ENCODE assay signal across 27 cellular contexts in genomic region chr16:85646358-85646907, GRCh38.
"Had no signal": no experiment of that assay in that cellular context is flagged by ENCODE, and none has a peak within 500 bp of the region (broad histone marks: within the 10 kb centered on the region; RNA-seq: fewer than 3 reads in every experiment).

No MANE protein-coding gene starts in this region.

- H3K27ac ChIP-seq: esophagus muscularis mucosa, foreskin keratinocyte, gastroesophageal sphincter, lower lobe of right lung, parathyroid adenoma, suprapubic skin, vagina had no signal

- DNase-seq: cortex of kidney; effector CD8-positive, alpha-beta T cell; endodermal cell; foreskin keratinocyte; left ventricle myocardium superior; lower lobe of right lung; mucosa of descending colon; naive B cell; stimulated activated CD4-positive, alpha-beta T cell treated with anti-CD3 and anti-CD28 coated beads, Interleukin-12 subunit alpha, Interleukin-12 subunit beta, amount 100 ng/mL, for 4 hours; stimulated activated CD4-positive, alpha-beta T cell treated with anti-CD3 and anti-CD28 coated beads, Interleukin-1b, Interleukin-23, amount 100 ng/mL, for 48 hours; stimulated activated CD4-positive, alpha-beta T cell treated with anti-CD3 and anti-CD28 coated beads, Interleukin-4, amount 100 ng/mL, for 1 hour; stimulated activated CD8-positive, alpha-beta memory T cell treated with anti-CD3 and anti-CD28 coated beads, Interleukin-4, amount 100 ng/mL, for 48 hours; stimulated activated naive CD4-positive, alpha-beta T cell; stimulated activated naive CD8-positive, alpha-beta T cell treated with anti-CD3 and anti-CD28 coated beads, Interleukin-15, amount 100 ng/mL, for 72 hours; transverse colon had no signal

- H3K9me3 ChIP-seq: esophagus muscularis mucosa, gastroesophageal sphincter, lower lobe of right lung, mucosa of descending colon, suprapubic skin, transverse colon, vagina had no signal

- H3K36me3 Mint-ChIP-seq: natural killer cell treated with Interleukin-12 subunit alpha and Interleukin-12 subunit beta and Interleukin-15 and Interleukin-18, amount 100 ng/mL, for 72 hours had no signal

- H3K4me3 ChIP-seq: esophagus muscularis mucosa, gastroesophageal sphincter, lower lobe of right lung, mucosa of descending colon, smooth muscle cell, suprapubic skin, transverse colon, vagina had no signal

- H3K27me3 ChIP-seq: esophagus muscularis mucosa, gastroesophageal sphincter, suprapubic skin, transverse colon, vagina had no signal

- H3K27me3 Mint-ChIP-seq: naive B cell; natural killer cell treated with Interleukin-12 subunit alpha and Interleukin-12 subunit beta and Interleukin-15 and Interleukin-18, amount 100 ng/mL, for 72 hours; progenitor cell of endocrine pancreas; stimulated activated naive CD8-positive, alpha-beta T cell treated with anti-CD3 and anti-CD28 coated beads, Interleukin-15, amount 100 ng/mL, for 72 hours had no signal

- H3K4me2 ChIP-seq: smooth muscle cell had no signal

- H3K36me3 ChIP-seq: vagina had no signal

- H2AFZ ChIP-seq: parathyroid adenoma had no signal

- FAIRE-seq: endothelial cell of umbilical vein, keratinocyte had no signal

- H3K9ac ChIP-seq: parathyroid adenoma had no signal

- H3K9me3 Mint-ChIP-seq: endodermal cell; mesothelial cell of epicardium; naive B cell; natural killer cell treated with Interleukin-12 subunit alpha and Interleukin-12 subunit beta and Interleukin-15 and Interleukin-18, amount 100 ng/mL, for 72 hours; neural crest cell; stimulated activated naive CD8-positive, alpha-beta T cell treated with anti-CD3 and anti-CD28 coated beads, Interleukin-15, amount 100 ng/mL, for 72 hours had no signal

- H3K27ac Mint-ChIP-seq: endodermal cell; mesothelial cell of epicardium; natural killer cell treated with Interleukin-12 subunit alpha and Interleukin-12 subunit beta and Interleukin-15 and Interleukin-18, amount 100 ng/mL, for 72 hours; progenitor cell of endocrine pancreas; stimulated activated naive CD8-positive, alpha-beta T cell treated with anti-CD3 and anti-CD28 coated beads, Interleukin-15, amount 100 ng/mL, for 72 hours had no signal

- H3K4me3 Mint-ChIP-seq: endodermal cell; mesothelial cell of epicardium; naive B cell; natural killer cell treated with Interleukin-12 subunit alpha and Interleukin-12 subunit beta and Interleukin-15 and Interleukin-18, amount 100 ng/mL, for 72 hours; neural crest cell; stimulated activated naive CD8-positive, alpha-beta T cell treated with anti-CD3 and anti-CD28 coated beads, Interleukin-15, amount 100 ng/mL, for 72 hours had no signal
